In genomic region chr3:101676219-101676764, GRCh38 we compare ENCODE assay signal across 8 cellular contexts. TPM values are rescaled to one million over a fixed set of nuclear protein-coding genes. Genes with fewer than 3 reads are reported as not detected.
DNase-seq lines count a peak whose midpoint lies in the region; ATAC-seq, FAIRE-seq and TF ChIP-seq lines count a peak whose summit lies in the region.

No MANE protein-coding gene starts in this region.

- H3K4me1 Mint-ChIP-seq in activated CD8-positive, alpha-beta T cell treated with anti-CD3 and anti-CD28 coated beads for 36 hours (ENCODE audit: low read depth), result peaks cover 47% of the 10 kb centered on the region

- peaks cover 56% of the 10 kb centered on the region for H3K36me3 Mint-ChIP-seq in activated CD8-positive, alpha-beta T cell treated with anti-CD3 and anti-CD28 coated beads for 36 hours (ENCODE audit: low read depth)

- H3K9ac ChIP-seq in endothelial cell of umbilical vein (replicated peaks; ENCODE audit: extremely low read depth, insufficient read depth, low read length) (peak overlapping the region; percentile 79), muscle layer of colon (ENCODE audit: low read length) (peak overlapping the region; percentile 87)

- H3K27ac Mint-ChIP-seq in activated CD8-positive, alpha-beta T cell treated with anti-CD3 and anti-CD28 coated beads for 36 hours, result peak overlapping the region; percentile 93

- H3K4me3 Mint-ChIP-seq in activated CD8-positive, alpha-beta T cell treated with anti-CD3 and anti-CD28 coated beads for 36 hours, result peak overlapping the region; percentile 92

- peak overlapping the region; percentile 83 for H2AFZ ChIP-seq in endothelial cell of umbilical vein (ENCODE audit: low read depth, low read length)

- no peaks in the 10 kb centered on the region for H4K20me1 ChIP-seq in endothelial cell of umbilical vein (replicated peaks; ENCODE audit: control insufficient read depth, extremely low read depth, insufficient read depth, low read length)

- H3K4me2 ChIP-seq in endothelial cell of umbilical vein (ENCODE audit: insufficient read depth, low read length), result peak overlapping the region; percentile 72

- CTCF ChIA-PET in activated CD8-positive, alpha-beta T cell treated with anti-CD3 and anti-CD28 coated beads for 36 hours (lab: Charles Lee), result interaction anchor here (0.9 to 3.4 kb wide), 7 partner anchors 10 to 112 kb away, joined by 3 to 19 read pairs (median 4); partner anchors contain the start of genes PCNP and RPL24
- CTCF ChIA-PET in endothelial cell of umbilical vein (lab: Charles Lee), result interaction anchor here (0.7 to 2.8 kb wide), 8 partner anchors 8 to 163 kb away, joined by 3 to 11 read pairs (median 4); partner anchors contain the start of genes CEP97, PCNP, RPL24 and SENP7

- intact Hi-C loops in activated CD8-positive, alpha-beta T cell treated with anti-CD3 and anti-CD28 coated beads for 36 hours (cut with micrococcal nuclease), result loop anchor here (2.0 kb wide), 1 partner anchor 101 kb away; the partner anchor contains the start of gene PCNP
- intact Hi-C loops in endothelial cell of umbilical vein (cut with micrococcal nuclease), result loop anchor here (5.0 kb wide), 1 partner anchor 1274 kb away; the partner anchor contains the start of genes LNP1 and TOMM70

- peaks cover 45% of the 10 kb centered on the region for H3K79me2 ChIP-seq in endothelial cell of umbilical vein (ENCODE audit: control insufficient read depth, insufficient read depth, low read length)

- no peaks in the 10 kb centered on the region for H3K27me3 Mint-ChIP-seq in activated CD8-positive, alpha-beta T cell treated with anti-CD3 and anti-CD28 coated beads for 36 hours

- peak; percentile 87 for ATAC-seq in GM19455 (IDR thresholded peaks at IDR 0.05; ENCODE audit: unreplicated experiment)
- peak; percentile 92 for ATAC-seq in activated CD8-positive, alpha-beta T cell treated with anti-CD3 and anti-CD28 coated beads for 36 hours

- H3K36me3 ChIP-seq in BE2C (peaks cover 20% of the 10 kb centered on the region), endothelial cell of umbilical vein (ENCODE audit: control insufficient read depth in 2 of 2, extremely low read depth in 1 of 2, insufficient read depth in 2 of 2, low read length in 2 of 2) (peaks cover 5 to 6% of the 10 kb centered on the region in 2 experiments), muscle layer of colon (ENCODE audit: insufficient read depth, low read length) (peaks cover 9% of the 10 kb centered on the region)

- no peaks in the 10 kb centered on the region for H3K27me3 ChIP-seq in BE2C
- no peaks in the 10 kb centered on the region for H3K27me3 ChIP-seq in HL-60 (ENCODE audit: insufficient read depth, poor library complexity, severe bottlenecking)
- H3K27me3 ChIP-seq in endothelial cell of umbilical vein (ENCODE audit: control insufficient read depth in 2 of 2, insufficient read depth in 2 of 2, low read length in 2 of 2), result no peaks in the 10 kb centered on the region
- no peaks in the 10 kb centered on the region for H3K27me3 ChIP-seq in muscle layer of colon (ENCODE audit: control insufficient read depth in 1 of 2, insufficient read depth in 2 of 2, low read length in 2 of 2)

- dilution Hi-C loops in endothelial cell of umbilical vein (cut with MboI; ENCODE audit: extremely low pct_ligation_motif_present, low sequenced_read_pairs), result no loop called here

- H3K27ac ChIP-seq in HL-60 (replicated peaks) (peak overlapping the region; percentile 96), endothelial cell of umbilical vein (ENCODE audit: insufficient read depth, low read depth, low read length) (peak overlapping the region; percentile 52), muscle layer of colon (ENCODE audit: low read depth, low read length) (peak overlapping the region; percentile 96)

- peak; percentile 63 for TF ChIP-seq POLR2A in endothelial cell of umbilical vein (IDR thresholded peaks at IDR 0.05; ENCODE audit: low read depth, low read length)

- POLR2A ChIA-PET in activated CD8-positive, alpha-beta T cell treated with anti-CD3 and anti-CD28 coated beads for 36 hours (lab: Charles Lee), result interaction anchor here (0.6 to 3.2 kb wide), 13 partner anchors 10 to 173 kb away, joined by 3 to 80 read pairs (median 3); partner anchors contain the start of genes CEP97, NFKBIZ, PCNP and RPL24
- POLR2A ChIA-PET in endothelial cell of umbilical vein (lab: Charles Lee), result interaction anchor here (0.8 to 3.4 kb wide), 3 partner anchors 10 to 102 kb away, joined by 3 to 19 read pairs (median 3); partner anchors contain the start of genes CEP97, PCNP and RPL24

- no peaks in the 10 kb centered on the region for H3K4me1 ChIP-seq in BE2C
- H3K4me1 ChIP-seq in endothelial cell of umbilical vein (ENCODE audit: control insufficient read depth, extremely low read depth, insufficient read depth, low read length), result peaks cover 16% of the 10 kb centered on the region
- peaks cover 17% of the 10 kb centered on the region for H3K4me1 ChIP-seq in muscle layer of colon (ENCODE audit: insufficient read depth, low read length)

- no peaks in the 10 kb centered on the region for H3K9me1 ChIP-seq in endothelial cell of umbilical vein (replicated peaks; ENCODE audit: control insufficient read depth, extremely low read depth, insufficient read depth, low read length)

- H3K9me3 ChIP-seq in BE2C (no peaks in the 10 kb centered on the region), endothelial cell of umbilical vein (replicated peaks; ENCODE audit: control insufficient read depth, insufficient read depth, low read length) (no peaks in the 10 kb centered on the region), muscle layer of colon (ENCODE audit: low read length) (no peaks in the 10 kb centered on the region)

- H3K9me3 Mint-ChIP-seq in activated CD8-positive, alpha-beta T cell treated with anti-CD3 and anti-CD28 coated beads for 36 hours, result no peaks in the 10 kb centered on the region

- DNase-seq in BE2C, result peak; percentile 99
- DNase-seq in HL-60 (ENCODE audit: low read depth in 1 of 2, low spot score in 1 of 2), result peak; percentile 75 to 92
- DNase-seq in activated CD8-positive, alpha-beta T cell treated with anti-CD3 and anti-CD28 coated beads for 36 hours, result peak; percentile 95
- DNase-seq in endothelial cell of umbilical vein (ENCODE audit: low read depth, low spot score), result peak; percentile 95
- DNase-seq in stimulated activated CD8-positive, alpha-beta memory T cell treated with anti-CD3 and anti-CD28 coated beads, Interleukin-7, amount 100 ng/mL, for 4 hours (ENCODE audit: low read depth in 2 of 2), result peak; percentile 88 to 95
- DNase-seq in cerebellar nuclear complex (lab: John Stamatoyannopoulos, UW), result no peak

- TF ChIP-seq CTCF in BE2C (IDR thresholded peaks at IDR 0.05; ENCODE audit: low read depth, low read length), result no peak; the same call in none of the 2 replicates
- no peak for TF ChIP-seq CTCF in HL-60 (IDR thresholded peaks at IDR 0.05; ENCODE audit: insufficient read depth, low read length)
- TF ChIP-seq CTCF in activated CD8-positive, alpha-beta T cell treated with anti-CD3 and anti-CD28 coated beads for 36 hours (IDR thresholded peaks at IDR 0.05), result no peak
- peak in 1 of 2 donors; percentile 26 for TF ChIP-seq CTCF in endothelial cell of umbilical vein (IDR thresholded peaks at IDR 0.05; ENCODE audit: extremely low read depth in 1 of 2, insufficient read depth in 1 of 2, low read depth in 1 of 2, low read length in 2 of 2)

- H3K4me3 ChIP-seq in BE2C (ENCODE audit: low read depth, low read length) (peak overlapping the region; percentile 93), HL-60 (replicated peaks; ENCODE audit: insufficient read depth, low read length) (peak overlapping the region; percentile 66), endothelial cell of umbilical vein (replicated peaks in 1 of 3; ENCODE audit: insufficient read depth in 1 of 3, low read depth in 1 of 3, low read length in 3 of 3) (peak overlapping the region; percentile 67 to 80 (median 76)), muscle layer of colon (ENCODE audit: low read depth in 1 of 2, low read length in 2 of 2) (peak overlapping the region; percentile 80 to 81)

- BruUV-seq in endothelial cell of umbilical vein (replicated peaks; lab: Mats Ljungman, UMichigan), result no TSS peak

- peak; percentile 82 for FAIRE-seq in endothelial cell of umbilical vein (lab: Jason Lieb, UNC)

RNA-seq across cellular contexts. Expression of gene ZBTB11, which starts 0.6 kb away (rescaled TPM):
- 18.6 TPM for polyA plus RNA-seq in BE2C (2012; ENCODE audit: insufficient read depth, insufficient read length, low read depth)
- 10 to 100 TPM; 28.5 to 29.6 TPM for total RNA-seq in activated CD8-positive, alpha-beta T cell treated with anti-CD3 and anti-CD28 coated beads for 36 hours
- total RNA-seq in endothelial cell of umbilical vein, result 14.7 and 15.8 TPM in 2 replicates
- polyA plus RNA-seq in endothelial cell of umbilical vein, result 3.6 and 4.2 TPM in 2 replicates
- polyA plus RNA-seq in endothelial cell of umbilical vein (2011; cell fraction: cytosol; rRNA removed), result 3.7 and 4.2 TPM in 2 replicates
- polyA plus RNA-seq in endothelial cell of umbilical vein (2011; cell fraction: nucleus; rRNA removed), result 12.7 and 18.2 TPM in 2 replicates
- 10.0 and 13.0 TPM in 2 replicates for polyA plus RNA-seq in endothelial cell of umbilical vein (2012)
- polyA minus RNA-seq in endothelial cell of umbilical vein, result 9.8 TPM in 2 replicates
- polyA minus RNA-seq in endothelial cell of umbilical vein (2011; cell fraction: cytosol; rRNA and poly(A)+ RNA removed), result 20.3 TPM
- polyA minus RNA-seq in endothelial cell of umbilical vein (2011; cell fraction: nucleus; rRNA and poly(A)+ RNA removed), result 19.9 and 23.6 TPM in 2 replicates

RNA-seq across cellular contexts. Expression of gene RPL24, which starts 10.2 kb away (rescaled TPM):
- polyA plus RNA-seq in BE2C (2012; ENCODE audit: insufficient read depth, insufficient read length, low read depth), result 1,185 TPM
- total RNA-seq in activated CD8-positive, alpha-beta T cell treated with anti-CD3 and anti-CD28 coated beads for 36 hours, result 1,000 to 10,000 TPM; 1,828 to 1,839 TPM
- 1,070 and 1,111 TPM in 2 replicates for total RNA-seq in endothelial cell of umbilical vein
- 398 and 766 TPM in 2 replicates for polyA plus RNA-seq in endothelial cell of umbilical vein
- polyA plus RNA-seq in endothelial cell of umbilical vein (2011; cell fraction: cytosol; rRNA removed), result 907 and 929 TPM in 2 replicates
- polyA plus RNA-seq in endothelial cell of umbilical vein (2011; cell fraction: nucleus; rRNA removed), result 294 and 326 TPM in 2 replicates
- 1,498 and 1,668 TPM in 2 replicates for polyA plus RNA-seq in endothelial cell of umbilical vein (2012)
- polyA minus RNA-seq in endothelial cell of umbilical vein, result 498 and 557 TPM in 2 replicates
- polyA minus RNA-seq in endothelial cell of umbilical vein (2011; cell fraction: cytosol; rRNA and poly(A)+ RNA removed), result 311 TPM
- polyA minus RNA-seq in endothelial cell of umbilical vein (2011; cell fraction: nucleus; rRNA and poly(A)+ RNA removed), result 125 and 127 TPM in 2 replicates

RNA-seq across cellular contexts. Expression of gene CEP97, which starts 48.1 kb away (rescaled TPM):
- polyA plus RNA-seq in BE2C (2012; ENCODE audit: insufficient read depth, insufficient read length, low read depth), result 4.7 TPM
- 10 to 100 TPM; 15.9 to 18.7 TPM for total RNA-seq in activated CD8-positive, alpha-beta T cell treated with anti-CD3 and anti-CD28 coated beads for 36 hours
- total RNA-seq in endothelial cell of umbilical vein, result 10.3 and 14.0 TPM in 2 replicates
- 1.4 and 1.9 TPM in 2 replicates for polyA plus RNA-seq in endothelial cell of umbilical vein
- polyA plus RNA-seq in endothelial cell of umbilical vein (2011; cell fraction: cytosol; rRNA removed), result 1.6 and 1.7 TPM in 2 replicates
- 3.9 and 4.5 TPM in 2 replicates for polyA plus RNA-seq in endothelial cell of umbilical vein (2011; cell fraction: nucleus; rRNA removed)
- 3.5 and 5.1 TPM in 2 replicates for polyA plus RNA-seq in endothelial cell of umbilical vein (2012)
- polyA minus RNA-seq in endothelial cell of umbilical vein, result 7.2 and 8.6 TPM in 2 replicates
- polyA minus RNA-seq in endothelial cell of umbilical vein (2011; cell fraction: cytosol; rRNA and poly(A)+ RNA removed), result 6.5 TPM
- polyA minus RNA-seq in endothelial cell of umbilical vein (2011; cell fraction: nucleus; rRNA and poly(A)+ RNA removed), result 4.5 and 8.8 TPM in 2 replicates

Comparison
In these comparisons a context has a peak if more than half of its experiments do, and no peak if none do; other contexts are left out.
1. DNase-seq: peak in BE2C (single experiment), HL-60 (2 of 2), activated CD8-positive, alpha-beta T cell treated with anti-CD3 and anti-CD28 coated beads for 36 hours (single experiment), endothelial cell of umbilical vein (single experiment) and stimulated activated CD8-positive, alpha-beta memory T cell treated with anti-CD3 and anti-CD28 coated beads, Interleukin-7, amount 100 ng/mL, for 4 hours (2 of 2); none in cerebellar nuclear complex (0 of 2).
2. Peak in every context shown above with its lines, with median percentiles within 50 percentile points of each other: H3K4me3 ChIP-seq and H3K27ac ChIP-seq.